In genomic region chr3:54257114-54257513, GRCh38 we compare ENCODE assay signal across 22 cellular contexts.
"Had no signal": no experiment of that assay in that cellular context is flagged by ENCODE, and none has a peak within 500 bp of the region (broad histone marks: within the 10 kb centered on the region; RNA-seq: fewer than 3 reads in every experiment).

No MANE protein-coding gene starts in this region.

- ATAC-seq: activated CD4-positive, CD25-positive, alpha-beta regulatory T cell treated with anti-CD3 and anti-CD28 coated beads, Interleukin-2, amount 50 U/mL, for 24 hours; activated CD8-positive, alpha-beta memory T cell treated with anti-CD3 and anti-CD28 coated beads, Interleukin-2, amount 10 ng/mL, durations not matched to agents 7 days and 5 days; activated CD8-positive, alpha-beta T cell treated with anti-CD3 and anti-CD28 coated beads for 36 hours; activated naive CD8-positive, alpha-beta T cell treated with anti-CD3 and anti-CD28 coated beads, Interleukin-2, amount 50 U/mL, for 24 hours; foreskin keratinocyte; left lobe of liver; lower lobe of right lung; naive thymus-derived CD8-positive, alpha-beta T cell; psoas muscle; right cardiac atrium; stimulated activated naive CD8-positive, alpha-beta T cell treated with anti-CD3 and anti-CD28 coated beads, Interleukin-15, Interleukin-2, amounts not matched to agents 100 U/mL and 50 U/mL, for 24 hours; upper lobe of right lung had no signal

- H3K4me3 Mint-ChIP-seq: activated CD4-positive, alpha-beta T cell treated with anti-CD3 and anti-CD28 coated beads, Interleukin-2, amount 10 ng/mL, durations not matched to agents 7 days and 5 days; activated CD8-positive, alpha-beta memory T cell treated with anti-CD3 and anti-CD28 coated beads, Interleukin-2, amount 10 ng/mL, durations not matched to agents 7 days and 5 days; activated CD8-positive, alpha-beta T cell treated with anti-CD3 and anti-CD28 coated beads for 36 hours; activated naive CD8-positive, alpha-beta T cell treated with anti-CD3 and anti-CD28 coated beads, Interleukin-2, amount 50 U/mL, for 24 hours; naive thymus-derived CD8-positive, alpha-beta T cell; T-helper 2 cell treated with Interferon-gamma antibody and Interleukin-4, amounts not matched to agents 5 μg/mL and 100 μg/mL, for 36 hours had no signal

- H3K27me3 Mint-ChIP-seq: activated CD4-positive, alpha-beta T cell treated with anti-CD3 and anti-CD28 coated beads, Interleukin-2, amount 10 ng/mL, durations not matched to agents 7 days and 5 days; activated CD8-positive, alpha-beta memory T cell treated with anti-CD3 and anti-CD28 coated beads, Interleukin-2, amount 10 ng/mL, durations not matched to agents 7 days and 5 days had no signal

- H3K27ac Mint-ChIP-seq: activated CD4-positive, alpha-beta T cell treated with anti-CD3 and anti-CD28 coated beads, Interleukin-2, amount 10 ng/mL, durations not matched to agents 7 days and 5 days; activated CD8-positive, alpha-beta memory T cell treated with anti-CD3 and anti-CD28 coated beads, Interleukin-2, amount 10 ng/mL, durations not matched to agents 7 days and 5 days; activated CD8-positive, alpha-beta T cell treated with anti-CD3 and anti-CD28 coated beads for 36 hours; activated naive CD8-positive, alpha-beta T cell treated with anti-CD3 and anti-CD28 coated beads, Interleukin-2, amount 50 U/mL, for 24 hours; naive thymus-derived CD8-positive, alpha-beta T cell; T-helper 2 cell treated with Interferon-gamma antibody and Interleukin-4, amounts not matched to agents 5 μg/mL and 100 μg/mL, for 36 hours had no signal

- DNase-seq: activated CD4-positive, alpha-beta T cell treated with anti-CD3 and anti-CD28 coated beads, Interleukin-2, amount 10 ng/mL, durations not matched to agents 7 days and 5 days; activated CD8-positive, alpha-beta memory T cell treated with anti-CD3 and anti-CD28 coated beads, Interleukin-2, amount 10 ng/mL, durations not matched to agents 7 days and 5 days; activated CD8-positive, alpha-beta T cell treated with anti-CD3 and anti-CD28 coated beads for 36 hours; activated gamma-delta T cell; activated naive CD4-positive, alpha-beta T cell treated with anti-CD3 and anti-CD28 coated beads, Interleukin-2, amount 50 U/mL, for 16 hours; activated naive CD8-positive, alpha-beta T cell treated with anti-CD3 and anti-CD28 coated beads, Interleukin-2, amount 50 U/mL, for 24 hours; activated T-cell treated with anti-CD3 and anti-CD28 coated beads for 4 hours; effector CD4-positive, alpha-beta T cell; erythroblast; foreskin keratinocyte; kidney; lower lobe of right lung; naive thymus-derived CD8-positive, alpha-beta T cell; ovary; psoas muscle; right cardiac atrium; stimulated activated CD4-positive, alpha-beta T cell treated with anti-CD3 and anti-CD28 coated beads, Interleukin-4, amount 100 ng/mL, for 4 hours; stimulated activated naive CD8-positive, alpha-beta T cell treated with anti-CD3 and anti-CD28 coated beads, Interleukin-15, Interleukin-2, amounts not matched to agents 100 U/mL and 50 U/mL, for 24 hours; upper lobe of right lung had no signal

- H3K4me1 Mint-ChIP-seq: activated CD4-positive, alpha-beta T cell treated with anti-CD3 and anti-CD28 coated beads, Interleukin-2, amount 10 ng/mL, durations not matched to agents 7 days and 5 days; activated CD8-positive, alpha-beta memory T cell treated with anti-CD3 and anti-CD28 coated beads, Interleukin-2, amount 10 ng/mL, durations not matched to agents 7 days and 5 days; activated naive CD8-positive, alpha-beta T cell treated with anti-CD3 and anti-CD28 coated beads, Interleukin-2, amount 50 U/mL, for 24 hours; naive thymus-derived CD8-positive, alpha-beta T cell had no signal

- H3K9me3 Mint-ChIP-seq: activated CD4-positive, alpha-beta T cell treated with anti-CD3 and anti-CD28 coated beads, Interleukin-2, amount 10 ng/mL, durations not matched to agents 7 days and 5 days; activated CD8-positive, alpha-beta T cell treated with anti-CD3 and anti-CD28 coated beads for 36 hours; T-helper 2 cell treated with Interferon-gamma antibody and Interleukin-4, amounts not matched to agents 5 μg/mL and 100 μg/mL, for 36 hours had no signal

- H3K36me3 Mint-ChIP-seq: activated CD8-positive, alpha-beta memory T cell treated with anti-CD3 and anti-CD28 coated beads, Interleukin-2, amount 10 ng/mL, durations not matched to agents 7 days and 5 days had no signal
